Comparison of ENCODE assay signal across 2 cellular contexts in genomic region chr20:48404598-48404997, GRCh38.
TF ChIP-seq lines count a peak whose summit lies in the region.

No MANE protein-coding gene starts in this region.

TF ChIP-seq in HepG2, 621 proteins besides CTCF, POLR2A, EP300 and RAD21:
- TF ChIP-seq ZBTB26 (CRISPR knock-in tag; IDR thresholded peaks at IDR 0.05; ENCODE audit: borderline replicate concordance) (no peak), SMC3 (IDR thresholded peaks at IDR 0.05; ENCODE audit: low read length) (peak; percentile 4; the same call in 1 of the 2 replicates), ZFP1 (CRISPR knock-in tag; IDR thresholded peaks at IDR 0.05) (no peak), NFYB (CRISPR knock-in tag; IDR thresholded peaks at IDR 0.05) (no peak), FOSL2 (CRISPR knock-in tag; IDR thresholded peaks at IDR 0.05) (peak; percentile 52; the same call in 1 of the 2 replicates)

TF ChIP-seq in H1, 55 proteins besides CTCF, POLR2A, EP300 and RAD21:
- TF ChIP-seq TCF12 (IDR thresholded peaks at IDR 0.05; ENCODE audit: low read depth, low read length): no peak
- TF ChIP-seq KDM4A (IDR thresholded peaks at IDR 0.05; ENCODE audit: low read depth, low read length, severe bottlenecking): no peak
- TF ChIP-seq SIX5 (IDR thresholded peaks at IDR 0.05; ENCODE audit: low read depth, low read length): no peak
- no peak for TF ChIP-seq SP2 (IDR thresholded peaks at IDR 0.05; ENCODE audit: low read length)
- no peak for TF ChIP-seq BRCA1 (IDR thresholded peaks at IDR 0.05; ENCODE audit: low read depth, low read length)
- TF ChIP-seq EGR1 (IDR thresholded peaks at IDR 0.05; ENCODE audit: borderline replicate concordance, low read depth, low read length): no peak
- no peak for TF ChIP-seq RBBP5 (IDR thresholded peaks at IDR 0.05; ENCODE audit: borderline replicate concordance, low read depth, low read length)
- no peak for TF ChIP-seq POU5F1 (IDR thresholded peaks at IDR 0.05; ENCODE audit: low read depth, low read length)
- TF ChIP-seq FOSL1 (IDR thresholded peaks at IDR 0.05; ENCODE audit: insufficient read depth, low read depth, low read length): no peak
- TF ChIP-seq CHD7 (IDR thresholded peaks at IDR 0.05; ENCODE audit: insufficient replicate concordance, low read length): no peak
- no peak for TF ChIP-seq USF2 (IDR thresholded peaks at IDR 0.05; ENCODE audit: low read length)
- no peak for TF ChIP-seq RFX5 (IDR thresholded peaks at IDR 0.05; ENCODE audit: borderline replicate concordance, low read depth, low read length)
- TF ChIP-seq PHF8 (conservative IDR thresholded peaks at IDR 0.05; ENCODE audit: low read depth, low read length): no peak
- TF ChIP-seq POLR2AphosphoS5 (IDR thresholded peaks at IDR 0.05; ENCODE audit: low read depth, low read length): no peak
- TF ChIP-seq JUN (IDR thresholded peaks at IDR 0.05; ENCODE audit: low read depth, low read length): no peak
- TF ChIP-seq CBX5 (IDR thresholded peaks at IDR 0.05; ENCODE audit: low read depth, low read length): no peak
- no peak for TF ChIP-seq TAF1 (IDR thresholded peaks at IDR 0.05; ENCODE audit: low read depth, low read length)
- no peak for TF ChIP-seq HDAC2 (IDR thresholded peaks at IDR 0.05; ENCODE audit: borderline replicate concordance in 1 of 2, low read depth in 2 of 2, low read length in 2 of 2)
TF ChIP-seq in H1: peak in this region for 0.
